In the genomic region with DNA sequence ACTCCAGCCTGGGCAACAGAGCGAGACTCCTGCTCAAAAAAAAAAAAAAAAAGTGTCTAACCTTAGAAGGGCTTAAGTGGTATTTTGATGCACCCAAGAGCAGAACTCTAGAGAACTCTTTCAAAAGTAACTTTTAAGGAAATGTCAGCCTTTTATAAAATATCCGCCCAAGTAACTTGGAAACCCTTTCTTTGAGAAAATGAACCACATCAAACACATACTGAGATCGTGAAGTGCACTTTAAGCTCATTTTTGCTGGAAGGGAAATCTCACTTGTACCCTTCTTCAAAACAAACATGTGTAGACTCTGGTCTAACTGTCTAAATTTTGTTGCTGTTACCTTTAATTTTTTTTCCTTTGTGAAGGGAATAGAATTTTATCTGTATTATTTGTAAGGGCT, we compare ENCODE assay signal across 18 cellular contexts. TPM values are rescaled to one million over a fixed set of nuclear protein-coding genes. Genes with fewer than 3 reads are reported as not detected.
DNase-seq lines count a peak whose midpoint lies in the region; ATAC-seq, FAIRE-seq and TF ChIP-seq lines count a peak whose summit lies in the region.
"Had no signal": no experiment of that assay in that cellular context is flagged by ENCODE, and none has a peak within 500 bp of the region (broad histone marks: within the 10 kb centered on the region; RNA-seq: fewer than 3 reads in every experiment).

No MANE protein-coding gene starts in this region.

- in situ Hi-C loops in HepG2 (cut with HindIII; ENCODE audit: extremely low pct_ligation_motif_present, low pct_unique_long_range_greater_than_20kb) = no loop called here

- no peak for ATAC-seq in HepG2
- ATAC-seq in left colon = no peak
- ATAC-seq: natural killer cell treated with Interleukin-12 subunit alpha and Interleukin-12 subunit beta and Interleukin-15 and Interleukin-18, amount 100 ng/mL, for 72 hours had no signal

- no TSS peak for BruUV-seq in Calu3 (replicated peaks; lab: Mats Ljungman, UMichigan)
- no TSS peak for BruUV-seq in HepG2 (replicated peaks; lab: Mats Ljungman, UMichigan)

- peak; percentile 30 for DNase-seq in CD1c-positive myeloid dendritic cell (ENCODE audit: extremely low spot score)
- no peak for DNase-seq in Calu3
- DNase-seq in activated CD4-positive, alpha-beta memory T cell treated with anti-CD3 and anti-CD28 coated beads, Interleukin-2, amount 10 ng/mL, durations not matched to agents 7 days and 5 days = no peak
- no peak for DNase-seq in HT-29 (ENCODE audit: low spot score)
- no peak for DNase-seq in HepG2 (ENCODE audit: low spot score)
- no peak for DNase-seq in left colon
- DNase-seq: NCI-H1436, NCI-H2171 treated with DMSO at 0.1 percent for 48 hours, NCI-H69, SIG-M5, sigmoid colon, transverse colon had no signal

- no peak overlapping the region for H3K4me3 Mint-ChIP-seq in Calu3 (ENCODE audit: low read depth, unreplicated experiment)
- no peak overlapping the region for H3K4me3 Mint-ChIP-seq in activated CD4-positive, alpha-beta memory T cell treated with anti-CD3 and anti-CD28 coated beads, Interleukin-2, amount 10 ng/mL, durations not matched to agents 7 days and 5 days
- H3K4me3 Mint-ChIP-seq: memory B cell; natural killer cell treated with Interleukin-12 subunit alpha and Interleukin-12 subunit beta and Interleukin-15 and Interleukin-18, amount 100 ng/mL, for 72 hours had no signal

- H3K79me2 ChIP-seq in HepG2 (ENCODE audit: insufficient read depth, low read length) = no peaks in the 10 kb centered on the region

- no peak for TF ChIP-seq POLR2A in HepG2 (IDR thresholded peaks at IDR 0.05; ENCODE audit: insufficient read depth in 1 of 2, low read depth in 2 of 2, low read length in 2 of 2)

- no peak for TF ChIP-seq RAD21 in HepG2 (CRISPR knock-in tag; IDR thresholded peaks at IDR 0.05)

- H3K36me3 ChIP-seq in esophagus (ENCODE audit: control insufficient read depth in 2 of 2, insufficient read depth in 2 of 2, low read length in 1 of 2) = no peaks in the 10 kb centered on the region
- H3K36me3 ChIP-seq in HepG2 (replicated peaks in 1 of 2; ENCODE audit: control insufficient read depth in 1 of 2, insufficient read depth in 2 of 2, low read length in 2 of 2) = no peaks in the 10 kb centered on the region
- H3K36me3 ChIP-seq: sigmoid colon, transverse colon had no signal

- peaks cover 5% of the 10 kb centered on the region for H3K36me3 Mint-ChIP-seq in Calu3 (ENCODE audit: insufficient read depth, unreplicated experiment)
- peaks cover 8% of the 10 kb centered on the region for H3K36me3 Mint-ChIP-seq in activated CD4-positive, alpha-beta memory T cell treated with anti-CD3 and anti-CD28 coated beads, Interleukin-2, amount 10 ng/mL, durations not matched to agents 7 days and 5 days (ENCODE audit: low read depth)
- H3K36me3 Mint-ChIP-seq: memory B cell; natural killer cell treated with Interleukin-12 subunit alpha and Interleukin-12 subunit beta and Interleukin-15 and Interleukin-18, amount 100 ng/mL, for 72 hours had no signal

- no peak overlapping the region for H3K4me3 ChIP-seq in esophagus (ENCODE audit: low read depth in 1 of 2, low read length in 2 of 2)
- H3K4me3 ChIP-seq in HepG2 (replicated peaks in 1 of 3; ENCODE audit: insufficient read depth in 1 of 3, low read depth in 2 of 3, low read length in 3 of 3) = no peak overlapping the region
- H3K4me3 ChIP-seq: sigmoid colon, transverse colon had no signal

- H3K27ac ChIP-seq in esophagus (ENCODE audit: low read depth in 2 of 2, low read length in 1 of 2) = peak overlapping the region; percentile 53 to 80
- no peak overlapping the region for H3K27ac ChIP-seq in HepG2 (ENCODE audit: extremely low read length, insufficient read depth, low read length)
- H3K27ac ChIP-seq: sigmoid colon, transverse colon had no signal

- POLR2A ChIA-PET in activated CD4-positive, alpha-beta memory T cell treated with anti-CD3 and anti-CD28 coated beads, Interleukin-2, amount 10 ng/mL, durations not matched to agents 7 days and 5 days (lab: Charles Lee) = interaction anchor here (0.7 to 1.3 kb wide), 2 partner anchors 15 to 74 kb away, joined by 3 to 5 read pairs; no protein-coding TSS in a partner anchor
- POLR2A ChIA-PET in HepG2 (lab: Yijun Ruan, JAX) = no interaction called here

- CTCF ChIA-PET in Calu3 (lab: Charles Lee) = no interaction called here
- CTCF ChIA-PET in activated CD4-positive, alpha-beta memory T cell treated with anti-CD3 and anti-CD28 coated beads, Interleukin-2, amount 10 ng/mL, durations not matched to agents 7 days and 5 days (lab: Charles Lee) = interaction anchor here (1.0 kb wide), 1 partner anchor 128 kb away, joined by 7 read pairs; no protein-coding TSS in a partner anchor
- CTCF ChIA-PET in HepG2 (lab: Yijun Ruan, JAX; ENCODE audit: low intra/inter-chr PET ratio, low total read pairs) = no interaction called here

- TF ChIP-seq EP300 in HepG2 (IDR thresholded peaks at IDR 0.05; ENCODE audit: low read depth in 2 of 2, low read length in 2 of 2) (no peak), HepG2 (CRISPR knock-in tag; IDR thresholded peaks at IDR 0.05; ENCODE audit: borderline replicate concordance) (no peak)

- H3K27me3 ChIP-seq in esophagus (ENCODE audit: control insufficient read depth in 1 of 2, insufficient read depth in 2 of 2, low read length in 2 of 2) = no peaks in the 10 kb centered on the region
- peaks cover 0 to 7% of the 10 kb centered on the region in 2 experiments; a peak in 3 of 5 replicates for H3K27me3 ChIP-seq in HepG2 (ENCODE audit: control insufficient read depth in 1 of 2, insufficient read depth in 2 of 2, low read length in 2 of 2)

- intact Hi-C loops in Calu3 (cut with micrococcal nuclease; ENCODE audit: unreplicated experiment) = loop anchor here (5.0 kb wide), 1 partner anchor 548 kb away; no protein-coding TSS in a partner anchor
- intact Hi-C loops in HepG2 (cut with micrococcal nuclease; ENCODE audit: unreplicated experiment) = no loop called here
- intact Hi-C loops in left colon (cut with DNase I, micrococcal nuclease) = no loop called here

- no peaks in the 10 kb centered on the region for H3K9me3 ChIP-seq in esophagus (ENCODE audit: control insufficient read depth in 2 of 2, insufficient read depth in 1 of 2, low read depth in 1 of 2, low read length in 1 of 2)
- peaks cover 7% of the 10 kb centered on the region for H3K9me3 ChIP-seq in HepG2 (ENCODE audit: low read length)
- H3K9me3 ChIP-seq: transverse colon had no signal

- no peak for FAIRE-seq in HepG2 (lab: Jason Lieb, UNC)
- FAIRE-seq: D721Med had no signal

- TF ChIP-seq CTCF in Calu3 (IDR thresholded peaks at IDR 0.05; ENCODE audit: unreplicated experiment) (no peak), HepG2 (CRISPR knock-in tag; IDR thresholded peaks at IDR 0.05) (no peak)

- H3K9me3 Mint-ChIP-seq in Calu3 (ENCODE audit: low read depth, unreplicated experiment) = peaks cover 8% of the 10 kb centered on the region
- H3K9me3 Mint-ChIP-seq in activated CD4-positive, alpha-beta memory T cell treated with anti-CD3 and anti-CD28 coated beads, Interleukin-2, amount 10 ng/mL, durations not matched to agents 7 days and 5 days = peaks cover 11% of the 10 kb centered on the region

- H4K20me1 ChIP-seq in HepG2 (ENCODE audit: insufficient read depth, low read length) = no peaks in the 10 kb centered on the region

- no peaks in the 10 kb centered on the region for H3K27me3 Mint-ChIP-seq in Calu3 (ENCODE audit: unreplicated experiment)
- peaks cover 5% of the 10 kb centered on the region for H3K27me3 Mint-ChIP-seq in activated CD4-positive, alpha-beta memory T cell treated with anti-CD3 and anti-CD28 coated beads, Interleukin-2, amount 10 ng/mL, durations not matched to agents 7 days and 5 days

- H3K4me1 Mint-ChIP-seq in Calu3 (ENCODE audit: low read depth, unreplicated experiment) = peaks cover 37% of the 10 kb centered on the region
- peaks cover 43% of the 10 kb centered on the region for H3K4me1 Mint-ChIP-seq in activated CD4-positive, alpha-beta memory T cell treated with anti-CD3 and anti-CD28 coated beads, Interleukin-2, amount 10 ng/mL, durations not matched to agents 7 days and 5 days
- H3K4me1 Mint-ChIP-seq: memory B cell had no signal

- H2AFZ ChIP-seq in HepG2 (ENCODE audit: low read length) = no peak overlapping the region

- H3K4me1 ChIP-seq in esophagus (ENCODE audit: control insufficient read depth in 2 of 2, insufficient read depth in 2 of 2, low read length in 1 of 2) (peaks cover 0 to 6% of the 10 kb centered on the region in 2 donors), HepG2 (ENCODE audit: insufficient read depth, low read length) (peaks cover under 1% of the 10 kb centered on the region; the same call in 1 of the 2 replicates)

- H3K4me2 ChIP-seq in HepG2 (ENCODE audit: low read depth, low read length) = no peak overlapping the region

- no peak overlapping the region for H3K9ac ChIP-seq in HepG2 (ENCODE audit: insufficient read depth, low read depth, low read length)

- H3K27ac Mint-ChIP-seq in Calu3 (ENCODE audit: unreplicated experiment) = peak overlapping the region; percentile 63
- H3K27ac Mint-ChIP-seq in activated CD4-positive, alpha-beta memory T cell treated with anti-CD3 and anti-CD28 coated beads, Interleukin-2, amount 10 ng/mL, durations not matched to agents 7 days and 5 days = peak overlapping the region; percentile 96
- H3K27ac Mint-ChIP-seq: memory B cell; natural killer cell treated with Interleukin-12 subunit alpha and Interleukin-12 subunit beta and Interleukin-15 and Interleukin-18, amount 100 ng/mL, for 72 hours had no signal

- WGBS in esophagus, 2 donors = 80 to 82% methylated on average over 3 of the region's 3 CpGs
- WGBS in HepG2 (ENCODE audit: low lambda C conversion rate) = 91% methylated on average over 3 of the region's 3 CpGs

RNA-seq across cellular contexts. Expression of gene C12orf56, which starts 5.5 kb away (rescaled TPM):
- 3.8 and 4.7 TPM in 2 replicates for total RNA-seq in Calu3 (2022)
- total RNA-seq in activated CD4-positive, alpha-beta memory T cell treated with anti-CD3 and anti-CD28 coated beads, Interleukin-2, amount 10 ng/mL, durations not matched to agents 7 days and 5 days = under 1 TPM in 1 of 2 experiments, not detected in 1; 0.40 TPM
- 1 to 10 TPM; 2.9 to 8.0 TPM for polyA plus RNA-seq in esophagus
- not detected in 2 replicates for total RNA-seq in HT-29 (2014; rRNA removed; shearing (Covaris generic))
- total RNA-seq in HepG2 (2016; rRNA removed; fragmentation: Illumina TruSeq; extraction: Trizol) = not detected in 2 replicates
- total RNA-seq in HepG2 (2016; cell fraction: cytosol; rRNA removed; fragmentation: Illumina TruSeq; extraction: Trizol; ENCODE audit: low read depth) = not detected in 2 replicates
- total RNA-seq in HepG2 (2016; cell fraction: insoluble cytoplasmic fraction; rRNA removed; fragmentation: Illumina TruSeq; extraction: Trizol) = not detected in 2 replicates
- not detected in 2 replicates for total RNA-seq in HepG2 (2016; cell fraction: membrane; rRNA removed; fragmentation: Illumina TruSeq; extraction: Trizol)
- total RNA-seq in HepG2 (2016; cell fraction: nucleus; rRNA removed; fragmentation: Illumina TruSeq; extraction: Trizol) = not detected in 2 replicates
- polyA plus RNA-seq in HepG2 (2011; rRNA removed) = 0.07 TPM in 1 of 2 replicates, not detected in the other
- not detected in 2 replicates for polyA plus RNA-seq in HepG2 (2011; cell fraction: cytosol; rRNA removed)
- polyA plus RNA-seq in HepG2 (2011; cell fraction: nucleus; rRNA removed) = not detected in 2 replicates
- polyA plus RNA-seq in HepG2 (2012) = not detected in 2 replicates
- polyA plus RNA-seq in HepG2 (2016; cell fraction: cytosol; fragmentation: Illumina TruSeq; extraction: Trizol; ENCODE audit: low read depth) = not detected in 2 replicates
- polyA plus RNA-seq in HepG2 (2016; cell fraction: insoluble cytoplasmic fraction; fragmentation: Illumina TruSeq; extraction: Trizol; ENCODE audit: low read depth) = not detected in 2 replicates
- polyA plus RNA-seq in HepG2 (2016; cell fraction: membrane; fragmentation: Illumina TruSeq; extraction: Trizol; ENCODE audit: low read depth) = not detected in 2 replicates
- polyA plus RNA-seq in HepG2 (2016; cell fraction: nucleus; fragmentation: Illumina TruSeq; extraction: Trizol; ENCODE audit: insufficient read depth, low read depth) = not detected in 2 replicates
- polyA minus RNA-seq in HepG2 (2011; rRNA and poly(A)+ RNA removed; ENCODE audit: low replicate concordance) = not detected in 2 replicates
- not detected in 2 replicates for polyA minus RNA-seq in HepG2 (2011; cell fraction: cytosol; rRNA and poly(A)+ RNA removed)
- polyA minus RNA-seq in HepG2 (2011; cell fraction: nucleus; rRNA and poly(A)+ RNA removed) = not detected in 2 replicates
- total RNA-seq in left colon = 1 to 10 TPM in 1 of 2 donors, under 1 TPM in 1; 0.24 to 1.6 TPM
- total RNA-seq: H4; M059J; natural killer cell treated with Interleukin-12 subunit alpha and Interleukin-12 subunit beta and Interleukin-15 and Interleukin-18, amount 100 ng/mL, for 72 hours had no signal

RNA-seq across cellular contexts. Expression of gene XPOT, which starts 19.2 kb away (rescaled TPM):
- total RNA-seq in Calu3 (2022) (125 and 140 TPM in 2 replicates), HepG2 (2016; rRNA removed; fragmentation: Illumina TruSeq; extraction: Trizol) (102 and 136 TPM in 2 replicates), left colon (10 to 100 TPM; 24.3 to 30.4 TPM)
- total RNA-seq in activated CD4-positive, alpha-beta memory T cell treated with anti-CD3 and anti-CD28 coated beads, Interleukin-2, amount 10 ng/mL, durations not matched to agents 7 days and 5 days = 100 to 1,000 TPM; 119 to 122 TPM
- polyA plus RNA-seq in esophagus (10 to 100 TPM; 14.2 to 19.0 TPM), HepG2 (2011; rRNA removed) (91.8 and 93.8 TPM in 2 replicates)
- total RNA-seq in HT-29 (2014; rRNA removed; shearing (Covaris generic)) = 42.6 and 45.2 TPM in 2 replicates
- 23.9 and 24.7 TPM in 2 replicates for total RNA-seq in HepG2 (2016; cell fraction: cytosol; rRNA removed; fragmentation: Illumina TruSeq; extraction: Trizol; ENCODE audit: low read depth)
- total RNA-seq in HepG2 (2016; cell fraction: insoluble cytoplasmic fraction; rRNA removed; fragmentation: Illumina TruSeq; extraction: Trizol) = 99.3 and 127 TPM in 2 replicates
- total RNA-seq in HepG2 (2016; cell fraction: membrane; rRNA removed; fragmentation: Illumina TruSeq; extraction: Trizol) = 103 and 117 TPM in 2 replicates
- 72.8 and 91.5 TPM in 2 replicates for total RNA-seq in HepG2 (2016; cell fraction: nucleus; rRNA removed; fragmentation: Illumina TruSeq; extraction: Trizol)
- 23.5 and 43.5 TPM in 2 replicates for polyA plus RNA-seq in HepG2 (2011; cell fraction: cytosol; rRNA removed)
- 97.9 and 118 TPM in 2 replicates for polyA plus RNA-seq in HepG2 (2011; cell fraction: nucleus; rRNA removed)
- 76.4 and 91.1 TPM in 2 replicates for polyA plus RNA-seq in HepG2 (2012)
- 17.9 and 20.0 TPM in 2 replicates for polyA plus RNA-seq in HepG2 (2016; cell fraction: cytosol; fragmentation: Illumina TruSeq; extraction: Trizol; ENCODE audit: low read depth)
- polyA plus RNA-seq in HepG2 (2016; cell fraction: insoluble cytoplasmic fraction; fragmentation: Illumina TruSeq; extraction: Trizol; ENCODE audit: low read depth) = 102 and 111 TPM in 2 replicates
- polyA plus RNA-seq in HepG2 (2016; cell fraction: membrane; fragmentation: Illumina TruSeq; extraction: Trizol; ENCODE audit: low read depth) = 57.5 and 60.6 TPM in 2 replicates
- polyA plus RNA-seq in HepG2 (2016; cell fraction: nucleus; fragmentation: Illumina TruSeq; extraction: Trizol; ENCODE audit: insufficient read depth, low read depth) = 113 and 120 TPM in 2 replicates
- polyA minus RNA-seq in HepG2 (2011; rRNA and poly(A)+ RNA removed; ENCODE audit: low replicate concordance) = 45.0 and 86.1 TPM in 2 replicates
- polyA minus RNA-seq in HepG2 (2011; cell fraction: cytosol; rRNA and poly(A)+ RNA removed) = 65.4 and 79.8 TPM in 2 replicates
- 166 and 207 TPM in 2 replicates for polyA minus RNA-seq in HepG2 (2011; cell fraction: nucleus; rRNA and poly(A)+ RNA removed)
